Comparison of ENCODE assay signal across 10 cellular contexts in genomic region chr14:52013984-52014600, GRCh38. TPM values are rescaled to one million over a fixed set of nuclear protein-coding genes. Genes with fewer than 3 reads are reported as not detected.
DNase-seq lines count a peak whose midpoint lies in the region; ATAC-seq and TF ChIP-seq lines count a peak whose summit lies in the region.
"Had no signal": no experiment of that assay in that cellular context is flagged by ENCODE, and none has a peak within 500 bp of the region (broad histone marks: within the 10 kb centered on the region; RNA-seq: fewer than 3 reads in every experiment).

No MANE protein-coding gene starts in this region.

- intact Hi-C loops in sciatic nerve (cut with DNase I): no loop called here
- intact Hi-C loops in colonic mucosa (cut with DNase I): no loop called here

- H3K36me3 Mint-ChIP-seq in activated CD4-positive, alpha-beta T cell treated with anti-CD3 and anti-CD28 coated beads, Interleukin-2, amount 10 ng/mL, durations not matched to agents 7 days and 5 days (ENCODE audit: low read depth): peaks cover 21% of the 10 kb centered on the region

- no peaks in the 10 kb centered on the region for H3K9me3 ChIP-seq in colonic mucosa
- H3K9me3 ChIP-seq: lower lobe of right lung, MG63 had no signal

- H3K27ac Mint-ChIP-seq in activated CD4-positive, alpha-beta T cell treated with anti-CD3 and anti-CD28 coated beads, Interleukin-2, amount 10 ng/mL, durations not matched to agents 7 days and 5 days: no peak overlapping the region

- ATAC-seq in esophagus mucosa: peak; percentile 36
- peak; percentile 12 for ATAC-seq in sciatic nerve

- H3K36me3 ChIP-seq in colonic mucosa: peaks cover 3% of the 10 kb centered on the region

- no peaks in the 10 kb centered on the region for H3K4me1 Mint-ChIP-seq in activated CD4-positive, alpha-beta T cell treated with anti-CD3 and anti-CD28 coated beads, Interleukin-2, amount 10 ng/mL, durations not matched to agents 7 days and 5 days

- H3K27me3 ChIP-seq in colonic mucosa: no peaks in the 10 kb centered on the region
- H3K27me3 ChIP-seq: MG63 had no signal

- no peaks in the 10 kb centered on the region for H3K9me3 Mint-ChIP-seq in activated CD4-positive, alpha-beta T cell treated with anti-CD3 and anti-CD28 coated beads, Interleukin-2, amount 10 ng/mL, durations not matched to agents 7 days and 5 days

- CTCF ChIA-PET in activated CD4-positive, alpha-beta T cell treated with anti-CD3 and anti-CD28 coated beads, Interleukin-2, amount 10 ng/mL, durations not matched to agents 7 days and 5 days (lab: Charles Lee): no interaction called here

- TF ChIP-seq CTCF in NB4 (IDR thresholded peaks at IDR 0.05; ENCODE audit: low read depth, low read length): peak; percentile 53
- TF ChIP-seq CTCF in colonic mucosa (IDR thresholded peaks at IDR 0.05): no peak

- no peak for TF ChIP-seq POLR2A in NB4 (IDR thresholded peaks at IDR 0.05; ENCODE audit: extremely low read depth, insufficient read length)

- no peak overlapping the region for H3K9ac ChIP-seq in colonic mucosa (ENCODE audit: low read depth in 2 of 2, low read length in 2 of 2)

- peak; percentile 17 for DNase-seq in activated CD4-positive, alpha-beta T cell treated with anti-CD3 and anti-CD28 coated beads for 48 hours
- no peak for DNase-seq in activated CD4-positive, alpha-beta T cell treated with anti-CD3 and anti-CD28 coated beads, Interleukin-2, amount 10 ng/mL, durations not matched to agents 7 days and 5 days
- DNase-seq in NB4 (ENCODE audit: low read depth) (peak; percentile 50), sciatic nerve (ENCODE audit: low spot score) (no peak), foreskin melanocyte (no peak), NOMO-1 treated with DMSO at 0.1 percent for 48 hours (lab: John Stamatoyannopoulos, UW; ENCODE audit: unreplicated experiment) (no peak), colonic mucosa (no peak)
- DNase-seq: lower lobe of right lung, MG63 had no signal

- H3K4me3 ChIP-seq in NB4 (ENCODE audit: low read depth, low read length): no peak overlapping the region
- H3K4me3 ChIP-seq in colonic mucosa: no peak overlapping the region
- H3K4me3 ChIP-seq: lower lobe of right lung, MG63 had no signal

- no peak overlapping the region for H3K27ac ChIP-seq in colonic mucosa
- H3K27ac ChIP-seq: lower lobe of right lung had no signal

- H3K4me1 ChIP-seq in colonic mucosa: peaks cover 3% of the 10 kb centered on the region

- no peak overlapping the region for H3K4me3 Mint-ChIP-seq in activated CD4-positive, alpha-beta T cell treated with anti-CD3 and anti-CD28 coated beads, Interleukin-2, amount 10 ng/mL, durations not matched to agents 7 days and 5 days

- H3K27me3 Mint-ChIP-seq in activated CD4-positive, alpha-beta T cell treated with anti-CD3 and anti-CD28 coated beads, Interleukin-2, amount 10 ng/mL, durations not matched to agents 7 days and 5 days: peaks cover 5% of the 10 kb centered on the region

- POLR2A ChIA-PET in activated CD4-positive, alpha-beta T cell treated with anti-CD3 and anti-CD28 coated beads, Interleukin-2, amount 10 ng/mL, durations not matched to agents 7 days and 5 days (lab: Charles Lee): no interaction called here

RNA-seq across cellular contexts. Expression of gene RTRAF, which starts 24.7 kb away (rescaled TPM):
- total RNA-seq in activated CD4-positive, alpha-beta T cell treated with anti-CD3 and anti-CD28 coated beads, Interleukin-2, amount 10 ng/mL, durations not matched to agents 7 days and 5 days: 100 to 1,000 TPM; 194 to 217 TPM
- total RNA-seq in esophagus mucosa (122 TPM), sciatic nerve (110 TPM), colonic mucosa (100 to 1,000 TPM; 157 to 181 TPM)

RNA-seq across cellular contexts. Expression of gene NID2, which starts 54.8 kb away (rescaled TPM):
- total RNA-seq in activated CD4-positive, alpha-beta T cell treated with anti-CD3 and anti-CD28 coated beads, Interleukin-2, amount 10 ng/mL, durations not matched to agents 7 days and 5 days: under 1 TPM; 0.30 to 0.33 TPM
- 2.3 TPM for total RNA-seq in esophagus mucosa
- 125 TPM for total RNA-seq in sciatic nerve
- total RNA-seq in colonic mucosa: 10 to 100 TPM; 18.8 to 28.7 TPM

Comparison
In these comparisons a context has a peak if more than half of its experiments do, and no peak if none do; other contexts are left out.
1. DNase-seq: peak in activated CD4-positive, alpha-beta T cell treated with anti-CD3 and anti-CD28 coated beads for 48 hours (single experiment) and NB4 (single experiment); none in activated CD4-positive, alpha-beta T cell treated with anti-CD3 and anti-CD28 coated beads, Interleukin-2, amount 10 ng/mL, durations not matched to agents 7 days and 5 days (single experiment), sciatic nerve (single experiment), foreskin melanocyte (single experiment), NOMO-1 treated with DMSO at 0.1 percent for 48 hours (single experiment) and colonic mucosa (single experiment).